Comparison of ENCODE assay signal across 8 cellular contexts in genomic region chr10:788796-789748, GRCh38.
DNase-seq lines count a peak whose midpoint lies in the region; ATAC-seq and TF ChIP-seq lines count a peak whose summit lies in the region.

No MANE protein-coding gene starts in this region.

- H3K36me3 Mint-ChIP-seq in activated naive CD8-positive, alpha-beta T cell treated with anti-CD3 and anti-CD28 coated beads, Interleukin-2, amount 10 ng/mL, durations not matched to agents 7 days and 5 days: no peaks in the 10 kb centered on the region

- peak; percentile 46 for ATAC-seq in activated naive CD8-positive, alpha-beta T cell treated with anti-CD3 and anti-CD28 coated beads, Interleukin-2, amount 10 ng/mL, durations not matched to agents 7 days and 5 days (ENCODE audit: low read depth)
- ATAC-seq in left cardiac atrium (peak; percentile 69 to 92), GM18861 (IDR thresholded peaks at IDR 0.05; ENCODE audit: unreplicated experiment) (no peak), GM18502 (IDR thresholded peaks at IDR 0.05; ENCODE audit: poor library complexity, unreplicated experiment) (no peak)

- peaks cover 2% of the 10 kb centered on the region for H3K4me1 ChIP-seq in parathyroid adenoma

- H3K27ac Mint-ChIP-seq in activated naive CD8-positive, alpha-beta T cell treated with anti-CD3 and anti-CD28 coated beads, Interleukin-2, amount 10 ng/mL, durations not matched to agents 7 days and 5 days: no peak overlapping the region

- no peaks in the 10 kb centered on the region for H3K9me3 ChIP-seq in parathyroid adenoma (ENCODE audit: control insufficient read depth, low read length)

- no peaks in the 10 kb centered on the region for H3K9me3 Mint-ChIP-seq in activated naive CD8-positive, alpha-beta T cell treated with anti-CD3 and anti-CD28 coated beads, Interleukin-2, amount 10 ng/mL, durations not matched to agents 7 days and 5 days

- H2AFZ ChIP-seq in parathyroid adenoma: peak overlapping the region; percentile 85

- POLR2A ChIA-PET in activated naive CD8-positive, alpha-beta T cell treated with anti-CD3 and anti-CD28 coated beads, Interleukin-2, amount 10 ng/mL, durations not matched to agents 7 days and 5 days (lab: Charles Lee): no interaction called here

- no peak overlapping the region for H3K4me3 ChIP-seq in parathyroid adenoma (ENCODE audit: low read depth, low read length)

- peak; percentile 86 for DNase-seq in DMS53 (lab: John Stamatoyannopoulos, UW)
- DNase-seq in activated naive CD8-positive, alpha-beta T cell treated with anti-CD3 and anti-CD28 coated beads, Interleukin-2, amount 10 ng/mL, durations not matched to agents 7 days and 5 days: no peak
- no peak for DNase-seq in left cardiac atrium
- no peak for DNase-seq in A172 (ENCODE audit: low spot score)

- peak; percentile 88 for TF ChIP-seq RAD21 in Ishikawa (IDR thresholded peaks at IDR 0.05; ENCODE audit: low read depth)

- no peaks in the 10 kb centered on the region for H3K4me1 Mint-ChIP-seq in activated naive CD8-positive, alpha-beta T cell treated with anti-CD3 and anti-CD28 coated beads, Interleukin-2, amount 10 ng/mL, durations not matched to agents 7 days and 5 days

- no peak for TF ChIP-seq EP300 in Ishikawa (IDR thresholded peaks at IDR 0.05; ENCODE audit: borderline replicate concordance)

- H3K4me2 ChIP-seq in parathyroid adenoma (ENCODE audit: low read length): peak overlapping the region; percentile 44

- peaks cover 3% of the 10 kb centered on the region for H3K27me3 Mint-ChIP-seq in activated naive CD8-positive, alpha-beta T cell treated with anti-CD3 and anti-CD28 coated beads, Interleukin-2, amount 10 ng/mL, durations not matched to agents 7 days and 5 days

- H3K36me3 ChIP-seq in parathyroid adenoma (ENCODE audit: control insufficient read depth, insufficient read depth, low read length): no peaks in the 10 kb centered on the region

- intact Hi-C loops in left cardiac atrium (cut with DNase I): loop anchor here (5.0 to 10.0 kb wide), 2 partner anchors 94 to 272 kb away; no protein-coding TSS in a partner anchor

- H3K79me2 ChIP-seq in parathyroid adenoma: no peaks in the 10 kb centered on the region

- H3K27me3 ChIP-seq in parathyroid adenoma (ENCODE audit: control insufficient read depth, insufficient read depth, low read length): no peaks in the 10 kb centered on the region

- peak overlapping the region; percentile 59 for H3K4me3 Mint-ChIP-seq in activated naive CD8-positive, alpha-beta T cell treated with anti-CD3 and anti-CD28 coated beads, Interleukin-2, amount 10 ng/mL, durations not matched to agents 7 days and 5 days

- H3K27ac ChIP-seq in parathyroid adenoma: no peak overlapping the region

- no peak overlapping the region for H3K9ac ChIP-seq in parathyroid adenoma

- TF ChIP-seq CTCF in parathyroid adenoma (IDR thresholded peaks at IDR 0.05): peak; percentile 77

TF ChIP-seq in Ishikawa, 13 proteins besides CTCF, POLR2A, EP300 and RAD21:
- TF ChIP-seq MAX (IDR thresholded peaks at IDR 0.05) (peak; percentile 73), TAF1 (IDR thresholded peaks at IDR 0.05; ENCODE audit: low read depth) (no peak), TCF12 (IDR thresholded peaks at IDR 0.05; ENCODE audit: low read depth) (0 out of 2 replicates have a peak, but pooled peaks have one; percentile 13), ZBTB7A (IDR thresholded peaks at IDR 0.05; ENCODE audit: low read depth) (peak; percentile 64; the same call in 1 of the 2 replicates), NFIC (IDR thresholded peaks at IDR 0.05) (no peak), EGR1 (IDR thresholded peaks at IDR 0.05) (no peak)

Comparison
In these comparisons a context has a peak if more than half of its experiments do, and no peak if none do; other contexts are left out.
1. ATAC-seq: peak in activated naive CD8-positive, alpha-beta T cell treated with anti-CD3 and anti-CD28 coated beads, Interleukin-2, amount 10 ng/mL, durations not matched to agents 7 days and 5 days (single experiment) and left cardiac atrium (2 of 2); none in GM18861 (single experiment) and GM18502 (single experiment).